1 cellular context compared by ENCODE assay signal in genomic region chr10:73627300-73627699, GRCh38.
TF ChIP-seq lines count a peak whose summit lies in the region.

No MANE protein-coding gene starts in this region.

TF ChIP-seq in A549, 52 proteins besides CTCF, POLR2A, EP300 and RAD21 (continued from another document):
- TF ChIP-seq HMGXB4 (CRISPR knock-in tag; IDR thresholded peaks at IDR 0.05; ENCODE audit: borderline replicate concordance): no peak
- no peak for TF ChIP-seq MAZ (IDR thresholded peaks at IDR 0.05; ENCODE audit: borderline replicate concordance, low read depth, low read length)
- no peak for TF ChIP-seq FOXS1 (CRISPR knock-in tag; IDR thresholded peaks at IDR 0.05)
- no peak for TF ChIP-seq NFE2L2 (conservative IDR thresholded peaks at IDR 0.05; ENCODE audit: low read length)
- no peak for TF ChIP-seq MAX (IDR thresholded peaks at IDR 0.05)
- no peak for TF ChIP-seq RNF2 (IDR thresholded peaks at IDR 0.05; ENCODE audit: borderline replicate concordance, low read depth)
- TF ChIP-seq TP53 (CRISPR knock-in tag; IDR thresholded peaks at IDR 0.05): no peak
- TF ChIP-seq KDM5A (IDR thresholded peaks at IDR 0.05): no peak
- TF ChIP-seq HDAC2 (IDR thresholded peaks at IDR 0.05): no peak
- TF ChIP-seq JUNB (IDR thresholded peaks at IDR 0.05): no peak
- TF ChIP-seq ZC3H11A (IDR thresholded peaks at IDR 0.05): no peak
